13 cellular contexts compared by ENCODE assay signal in the genomic region with DNA sequence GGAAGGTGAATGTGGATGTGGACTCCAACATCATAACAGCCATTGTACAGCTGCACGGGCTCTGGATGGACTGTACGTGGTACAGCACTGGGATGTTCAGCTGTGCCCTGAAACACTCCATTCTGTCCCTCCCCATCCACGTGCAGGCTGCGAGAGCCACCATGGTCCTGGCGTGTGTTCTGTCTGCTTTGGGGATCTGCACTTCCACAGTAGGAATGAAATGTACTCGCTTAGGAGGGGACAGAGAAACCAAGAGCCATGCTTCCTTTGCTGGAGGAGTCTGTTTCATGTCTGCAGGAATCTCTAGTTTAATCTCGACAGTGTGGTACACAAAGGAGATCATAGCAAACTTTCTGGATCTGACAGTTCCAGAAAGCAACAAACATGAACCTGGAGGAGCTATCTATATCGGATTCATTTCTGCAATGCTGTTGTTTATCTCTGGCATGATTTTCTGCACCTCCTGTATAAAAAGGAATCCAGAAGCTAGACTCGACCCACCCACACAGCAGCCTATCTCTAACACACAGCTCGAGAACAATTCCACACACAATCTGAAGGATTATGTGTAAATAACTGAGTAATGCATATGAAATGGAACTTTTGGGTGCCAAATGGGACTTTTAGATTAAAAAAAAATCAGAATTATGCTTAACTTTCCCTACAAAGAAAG. TPM values are rescaled to one million over a fixed set of nuclear protein-coding genes. Genes with fewer than 3 reads are reported as not detected.
A peak's percentile ranks its signal among the peaks of the same experiment; 100 is the strongest.
DNase-seq lines count a peak whose midpoint lies in the region; ATAC-seq and TF ChIP-seq lines count a peak whose summit lies in the region.
"Had no signal": no experiment of that assay in that cellular context is flagged by ENCODE, and none has a peak within 500 bp of the region (broad histone marks: within the 10 kb centered on the region; RNA-seq: fewer than 3 reads in every experiment).

No MANE protein-coding gene starts in this region.

- H3K4me3 Mint-ChIP-seq in HFFc6 = no peak overlapping the region
- H3K4me3 Mint-ChIP-seq: activated T-cell treated with anti-CD3 and anti-CD28 coated beads, Interleukin-2, amount 50 U/mL, for 4 hours had no signal

- no peak for DNase-seq in HFFc6
- peak in 5 of 10 donors; percentile 7 to 57 (median 52) for DNase-seq in dorsolateral prefrontal cortex
- peak; percentile 44 for DNase-seq in medulla oblongata (ENCODE audit: extremely low spot score)
- no peak for DNase-seq in smooth muscle cell (lab: John Stamatoyannopoulos, UW; ENCODE audit: unreplicated experiment)
- no peak for DNase-seq in SHP77 (lab: John Stamatoyannopoulos, UW)
- DNase-seq in NCI-H146 treated with DMSO at 0.1 percent for 48 hours (lab: John Stamatoyannopoulos, UW; ENCODE audit: unreplicated experiment) = no peak
- DNase-seq: activated CD4-positive, alpha-beta T cell treated with anti-CD3 and anti-CD28 coated beads for 1 hour; activated T-cell treated with anti-CD3 and anti-CD28 coated beads, Interleukin-2, amount 50 U/mL, for 4 hours; body of pancreas; T-helper 1 cell had no signal

- peaks cover 30% of the 10 kb centered on the region for H3F3A ChIP-seq in smooth muscle cell (ENCODE audit: low read depth)

- H3K4me1 Mint-ChIP-seq in HFFc6 (ENCODE audit: low read depth) = peaks cover 75% of the 10 kb centered on the region

- TF ChIP-seq CTCF in HFFc6 (IDR thresholded peaks at IDR 0.05) (no peak), dorsolateral prefrontal cortex (IDR thresholded peaks at IDR 0.05 in 54 of 56, conservative IDR thresholded peaks at IDR 0.05 in 2 of 56; ENCODE audit: low read depth in 1 of 56, partially characterized antibody in 56 of 56) (no peak), smooth muscle cell (IDR thresholded peaks at IDR 0.05; ENCODE audit: borderline replicate concordance, insufficient read depth, poor library complexity, severe bottlenecking) (no peak)

- H3K4me1 ChIP-seq in smooth muscle cell (ENCODE audit: low read depth) = peaks cover 45% of the 10 kb centered on the region
- H3K4me1 ChIP-seq: body of pancreas had no signal

- H4K20me1 ChIP-seq in smooth muscle cell (ENCODE audit: low read depth) = no peaks in the 10 kb centered on the region

- no peaks in the 10 kb centered on the region for H3K9me3 ChIP-seq in smooth muscle cell (replicated peaks; ENCODE audit: low read depth)
- H3K9me3 ChIP-seq: body of pancreas had no signal

- H3K9me3 Mint-ChIP-seq in HFFc6 = no peaks in the 10 kb centered on the region
- H3K9me3 Mint-ChIP-seq: activated T-cell treated with anti-CD3 and anti-CD28 coated beads, Interleukin-2, amount 50 U/mL, for 4 hours had no signal

- peaks cover 4% of the 10 kb centered on the region for H3K79me2 ChIP-seq in smooth muscle cell (ENCODE audit: low read depth)

- ATAC-seq in GM21526 (IDR thresholded peaks at IDR 0.05; ENCODE audit: low FRiP score, unreplicated experiment) = no peak
- no peak for ATAC-seq in HG03280 (IDR thresholded peaks at IDR 0.05; ENCODE audit: unreplicated experiment)
- ATAC-seq: activated T-cell treated with anti-CD3 and anti-CD28 coated beads, Interleukin-2, amount 50 U/mL, for 4 hours; body of pancreas had no signal

- no peak overlapping the region for H2AFZ ChIP-seq in smooth muscle cell (ENCODE audit: low read depth)

- no peaks in the 10 kb centered on the region for H3K36me3 ChIP-seq in smooth muscle cell (ENCODE audit: low read depth)

- H3K27me3 Mint-ChIP-seq in HFFc6 (ENCODE audit: insufficient read depth) = no peaks in the 10 kb centered on the region

- H3K36me3 Mint-ChIP-seq in HFFc6 (ENCODE audit: low read depth) = peaks cover 23% of the 10 kb centered on the region

- 45% methylated on average over 10 of the region's 10 CpGs for WGBS in smooth muscle cell (ENCODE audit: low lambda C conversion rate)

- intact Hi-C loops in dorsolateral prefrontal cortex (cut with DNase I) = loop anchor here (5.0 kb wide), 1 partner anchor 36 kb away; a partner anchor contains a TSS

- peak overlapping the region; percentile 77 for H3K27ac Mint-ChIP-seq in HFFc6

- H3K27me3 ChIP-seq in dorsolateral prefrontal cortex (no peaks in the 10 kb centered on the region), smooth muscle cell (ENCODE audit: low read depth) (no peaks in the 10 kb centered on the region)
- H3K27me3 ChIP-seq: body of pancreas had no signal

- H3K27ac ChIP-seq in dorsolateral prefrontal cortex = peak overlapping the region; percentile 67 to 98 (median 91)
- H3K27ac ChIP-seq in smooth muscle cell (ENCODE audit: low read depth) = peak overlapping the region; percentile 34
- H3K27ac ChIP-seq: body of pancreas had no signal

- H3K4me3 ChIP-seq in dorsolateral prefrontal cortex (peak overlapping the region in 12 of 59 donors; percentile 1 to 44 (median 9)), smooth muscle cell (no peak overlapping the region)
- H3K4me3 ChIP-seq: body of pancreas had no signal

- H3K4me2 ChIP-seq in smooth muscle cell = peak overlapping the region; percentile 59

- no peak overlapping the region for H3K9ac ChIP-seq in smooth muscle cell (ENCODE audit: low read depth)

RNA-seq across cellular contexts. Expression of a gene that starts 12.1 kb away (rescaled TPM):
- total RNA-seq in HFFc6 (2021; fragmentation: NEBNext Ultra II Directional; extraction: Animal tissue kit (Norgen Biotek cat#: 25700)) = not detected
- total RNA-seq in dorsolateral prefrontal cortex (1 to 10 TPM in 23 of 120 experiments, under 1 TPM in 60, not detected in 37; 0.32 to 1.8 (median 0.77) TPM), smooth muscle cell (not detected in 2 replicates)
- not detected in 2 replicates for polyA plus RNA-seq in smooth muscle cell
- total RNA-seq: activated T-cell treated with anti-CD3 and anti-CD28 coated beads, Interleukin-2, amount 50 U/mL, for 4 hours; body of pancreas; ureter had no signal

RNA-seq across cellular contexts. Expression of a gene that starts 38.3 kb away (rescaled TPM):
- total RNA-seq in HFFc6 (2021; fragmentation: NEBNext Ultra II Directional; extraction: Animal tissue kit (Norgen Biotek cat#: 25700)) = 10 to 100 TPM; 16.7 to 23.0 (median 21.7) TPM
- total RNA-seq in dorsolateral prefrontal cortex = 10 to 100 TPM; 16.1 to 42.1 (median 25.9) TPM
- 12.9 and 16.9 TPM in 2 replicates for total RNA-seq in smooth muscle cell
- polyA plus RNA-seq in smooth muscle cell = 12.1 and 14.7 TPM in 2 replicates
